In the genomic region with DNA sequence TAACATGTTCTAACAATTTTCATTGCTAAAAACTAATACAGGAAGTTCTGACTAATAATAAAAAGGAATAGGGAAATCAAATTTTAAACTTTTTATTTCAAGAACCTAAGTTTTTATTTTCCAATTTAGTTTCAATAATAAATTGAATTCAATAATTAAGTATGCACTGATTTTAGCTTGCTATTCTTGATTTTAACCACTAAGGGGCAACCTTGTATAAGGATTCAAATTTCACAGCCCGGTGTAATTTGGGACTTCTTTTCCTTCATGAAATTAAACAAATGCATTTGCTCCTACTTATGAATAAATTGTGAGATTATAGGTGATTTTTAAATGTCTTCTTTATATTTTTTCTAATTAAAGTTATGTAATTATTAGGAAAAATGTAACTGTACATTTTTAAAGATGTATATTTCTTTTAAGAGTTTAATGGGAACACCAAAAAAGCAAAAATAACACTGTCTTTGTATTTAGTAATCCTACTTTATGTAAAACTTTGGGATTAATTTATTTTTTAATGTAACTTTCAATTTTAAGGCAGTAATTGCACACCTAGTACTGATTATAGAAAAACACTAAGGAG, we compare ENCODE assay signal across 8 cellular contexts.
DNase-seq lines count a peak whose midpoint lies in the region; ATAC-seq and TF ChIP-seq lines count a peak whose summit lies in the region.

No MANE protein-coding gene starts in this region.

- H3K4me1 Mint-ChIP-seq in naive B cell: no peaks in the 10 kb centered on the region

- peak; percentile 10 for DNase-seq in AG09319 (ENCODE audit: extremely low read depth, low read depth)
- peak; percentile 45 for DNase-seq in NCI-H345 (lab: John Stamatoyannopoulos, UW)
- DNase-seq in choroid plexus epithelial cell (ENCODE audit: low read depth): peak; percentile 58
- peak; percentile 18 for DNase-seq in naive B cell
- DNase-seq in stimulated activated CD8-positive, alpha-beta memory T cell treated with anti-CD3 and anti-CD28 coated beads, Interleukin-4, amount 100 ng/mL, for 48 hours: no peak
- DNase-seq in activated gamma-delta T cell treated with Interleukin-2 at 50 U/mL for 16 hours: no peak
- no peak for DNase-seq in stimulated activated CD4-positive, alpha-beta T cell treated with anti-CD3 and anti-CD28 coated beads, Interleukin-12 subunit alpha, Interleukin-12 subunit beta, amount 100 ng/mL, for 4 hours

- H3K27ac Mint-ChIP-seq in naive B cell: no peak overlapping the region

- H3K9me3 Mint-ChIP-seq in naive B cell: no peaks in the 10 kb centered on the region

- no peaks in the 10 kb centered on the region for H3K36me3 Mint-ChIP-seq in naive B cell

- H3K27me3 Mint-ChIP-seq in naive B cell: peaks cover 4 to 7% (median 6%) of the 10 kb centered on the region in 3 donors

- TF ChIP-seq CTCF in AG09319 (IDR thresholded peaks at IDR 0.05; ENCODE audit: low read depth, low read length) (peak; percentile 48), choroid plexus epithelial cell (conservative IDR thresholded peaks at IDR 0.05; ENCODE audit: low read depth, low read length) (peak; percentile 54)

- H3K4me3 Mint-ChIP-seq in naive B cell: no peak overlapping the region

- no peak overlapping the region for H3K4me3 ChIP-seq in choroid plexus epithelial cell (ENCODE audit: low read depth, low read length)

- ATAC-seq in GM18870 (IDR thresholded peaks at IDR 0.05; ENCODE audit: unreplicated experiment): peak; percentile 45
- no peak for ATAC-seq in naive B cell (ENCODE audit: low read depth in 2 of 2)

Comparison
In these comparisons a context has a peak if more than half of its experiments do, and no peak if none do; other contexts are left out.
1. DNase-seq: peak in AG09319 (single experiment), NCI-H345 (single experiment), choroid plexus epithelial cell (single experiment) and naive B cell (single experiment); none in stimulated activated CD8-positive, alpha-beta memory T cell treated with anti-CD3 and anti-CD28 coated beads, Interleukin-4, amount 100 ng/mL, for 48 hours (single experiment), activated gamma-delta T cell treated with Interleukin-2 at 50 U/mL for 16 hours (single experiment) and stimulated activated CD4-positive, alpha-beta T cell treated with anti-CD3 and anti-CD28 coated beads, Interleukin-12 subunit alpha, Interleukin-12 subunit beta, amount 100 ng/mL, for 4 hours (single experiment).